In genomic region chr4:190114991-190115390, GRCh38 we compare ENCODE assay signal across 11 cellular contexts. TPM values are rescaled to one million over a fixed set of nuclear protein-coding genes. Genes with fewer than 3 reads are reported as not detected.
"Had no signal": no experiment of that assay in that cellular context is flagged by ENCODE, and none has a peak within 500 bp of the region (broad histone marks: within the 10 kb centered on the region; RNA-seq: fewer than 3 reads in every experiment).

No MANE protein-coding gene starts in this region.

RNA-seq across cellular contexts. Expression of gene DBET, which starts 50.7 kb away (rescaled TPM):
- total RNA-seq: activated CD8-positive, alpha-beta memory T cell treated with anti-CD3 and anti-CD28 coated beads for 36 hours; activated CD8-positive, alpha-beta T cell treated with anti-CD3 and anti-CD28 coated beads for 36 hours; activated naive CD4-positive, alpha-beta T cell treated with anti-CD3 and anti-CD28 coated beads, Interleukin-2, amount 50 U/mL, for 72 hours; activated T-helper 1 cell treated with anti-CD3 and anti-CD28 coated beads, Interleukin-12 subunit alpha, Interleukin-12 subunit beta, Interleukin-2, Interleukin-4 antibody, amounts not matched to agents 30 ng/mL and 10 ng/mL and 1 ng/mL, durations not matched to agents 14 hours and 24 hours and 36 hours; bronchial epithelial cell; RPMI7951; SJCRH30; T-helper 1 cell treated with Interleukin-12 subunit alpha and Interleukin-12 subunit beta and Interleukin-4 antibody, amounts not matched to agents 30 ng/mL and 1 ng/mL, for 36 hours; T-helper 2 cell treated with Interferon-gamma antibody and Interleukin-4, amounts not matched to agents 100 ng/mL and 5 ng/mL, for 36 hours had no signal

RNA-seq across cellular contexts. Expression of gene DUX4, which starts 58.6 kb away (rescaled TPM):
- total RNA-seq: activated CD8-positive, alpha-beta memory T cell treated with anti-CD3 and anti-CD28 coated beads for 36 hours; activated CD8-positive, alpha-beta T cell treated with anti-CD3 and anti-CD28 coated beads for 36 hours; activated naive CD4-positive, alpha-beta T cell treated with anti-CD3 and anti-CD28 coated beads for 36 hours; activated naive CD4-positive, alpha-beta T cell treated with anti-CD3 and anti-CD28 coated beads, Interleukin-2, amount 50 U/mL, for 72 hours; activated T-helper 1 cell treated with anti-CD3 and anti-CD28 coated beads, Interleukin-12 subunit alpha, Interleukin-12 subunit beta, Interleukin-2, Interleukin-4 antibody, amounts not matched to agents 30 ng/mL and 10 ng/mL and 1 ng/mL, durations not matched to agents 14 hours and 24 hours and 36 hours; bronchial epithelial cell; NCI-H460; RPMI7951; SJCRH30; T-helper 1 cell treated with Interleukin-12 subunit alpha and Interleukin-12 subunit beta and Interleukin-4 antibody, amounts not matched to agents 30 ng/mL and 1 ng/mL, for 36 hours had no signal
